7 cellular contexts compared by ENCODE assay signal in the genomic region with DNA sequence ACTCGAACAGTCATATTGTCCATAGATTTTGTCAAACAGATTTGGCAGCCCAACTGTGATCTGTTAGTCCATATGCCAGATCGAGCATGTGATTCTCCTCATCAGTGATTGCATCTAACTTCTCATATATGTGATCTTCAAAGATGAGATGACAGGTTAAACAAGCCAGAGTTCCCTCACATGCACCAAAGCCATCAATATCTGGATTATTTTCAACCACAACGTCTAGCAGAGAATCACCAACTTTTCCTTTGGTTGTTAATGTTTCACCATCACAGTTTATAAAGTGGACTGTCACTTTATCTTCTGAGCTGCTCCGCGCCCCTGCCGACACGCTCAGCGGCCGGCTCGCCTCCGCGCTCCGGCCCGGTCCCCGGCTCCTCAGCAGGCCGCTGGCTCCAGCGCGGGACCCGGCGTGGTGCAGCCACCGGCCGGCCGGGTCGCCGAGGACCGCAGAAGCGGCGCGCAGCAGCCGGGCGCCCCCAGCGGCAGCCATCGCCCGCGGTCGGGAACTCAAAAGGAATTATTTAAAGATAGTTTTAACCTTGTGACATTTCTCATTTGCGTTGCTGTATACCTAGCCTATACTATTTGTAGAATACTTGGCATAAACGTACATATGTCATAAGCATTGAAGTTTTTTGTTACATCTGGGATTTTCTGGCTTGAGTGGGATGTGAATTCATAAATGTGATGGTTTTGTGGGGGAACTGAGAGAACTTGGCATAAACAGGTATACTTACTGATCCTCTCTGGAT. TPM values are rescaled to one million over a fixed set of nuclear protein-coding genes. Genes with fewer than 3 reads are reported as not detected.
DNase-seq lines count a peak whose midpoint lies in the region; ATAC-seq and TF ChIP-seq lines count a peak whose summit lies in the region.

No MANE protein-coding gene starts in this region.

- H3K9me3 ChIP-seq in GM23248 (ENCODE audit: low read depth) = no peaks in the 10 kb centered on the region
- peaks cover 45% of the 10 kb centered on the region for H3K9me3 ChIP-seq in endodermal cell (ENCODE audit: control insufficient read depth, low read length)
- H3K9me3 ChIP-seq in transverse colon = no peaks in the 10 kb centered on the region

- no peaks in the 10 kb centered on the region; the same call in 1 of the 2 replicates for H4K20me1 ChIP-seq in GM23248 (ENCODE audit: insufficient read depth)

- no peak overlapping the region for H3K4me3 Mint-ChIP-seq in activated B cell treated with CpG ODN at 0.5 μM for 24 hours
- H3K4me3 Mint-ChIP-seq in endodermal cell = no peak overlapping the region

- H3K27ac ChIP-seq in GM23248 (peak overlapping the region; percentile 34), endodermal cell (ENCODE audit: low read depth, low read length) (no peak overlapping the region), transverse colon (peak overlapping the region in 2 of 4 donors; percentile 3 to 5)

- peak; percentile 70 for DNase-seq in GM23248
- DNase-seq in activated B cell treated with CpG ODN at 0.5 μM for 24 hours = peak; percentile 45
- peak; percentile 72 for DNase-seq in endodermal cell
- peak; percentile 55 for DNase-seq in myocyte (ENCODE audit: low read depth)
- peak; percentile 44 for DNase-seq in transverse colon
- no peak for DNase-seq in NCI-H1694 (lab: John Stamatoyannopoulos, UW)

- no peak for TF ChIP-seq POLR2A in transverse colon (IDR thresholded peaks at IDR 0.05)

- peak overlapping the region; percentile 87 for H3K4me2 ChIP-seq in GM23248 (ENCODE audit: unreplicated experiment)

- CTCF ChIA-PET in activated B cell treated with CpG ODN at 0.5 μM for 24 hours (lab: Charles Lee) = interaction anchor here (1.1 to 3.7 kb wide), 3 partner anchors 16 to 163 kb away, joined by 3 to 14 read pairs (median 4); no protein-coding TSS in a partner anchor

- H3K27me3 Mint-ChIP-seq in activated B cell treated with CpG ODN at 0.5 μM for 24 hours (no peaks in the 10 kb centered on the region), endodermal cell (ENCODE audit: insufficient read depth) (no peaks in the 10 kb centered on the region)

- no peak for TF ChIP-seq CTCF in activated B cell treated with CpG ODN at 0.5 μM for 24 hours (IDR thresholded peaks at IDR 0.05)
- TF ChIP-seq CTCF in endodermal cell (conservative IDR thresholded peaks at IDR 0.05) = peak; percentile 71
- TF ChIP-seq CTCF in transverse colon (IDR thresholded peaks at IDR 0.05) = peak; percentile 28 to 66 (median 49)

- intact Hi-C loops in activated B cell treated with CpG ODN at 0.5 μM for 24 hours (cut with micrococcal nuclease) = no loop called here
- intact Hi-C loops in transverse colon (cut with DNase I; ENCODE audit: low total_unique reads) = loop anchor here (10.0 kb wide), 1 partner anchor 851 kb away; no protein-coding TSS in a partner anchor

- no peaks in the 10 kb centered on the region for H3K27me3 ChIP-seq in GM23248 (replicated peaks; ENCODE audit: insufficient read depth)
- H3K27me3 ChIP-seq in endodermal cell (ENCODE audit: control insufficient read depth, insufficient read depth, low read length, poor library complexity, severe bottlenecking) = no peaks in the 10 kb centered on the region
- no peaks in the 10 kb centered on the region for H3K27me3 ChIP-seq in transverse colon

- H3K27ac Mint-ChIP-seq in activated B cell treated with CpG ODN at 0.5 μM for 24 hours (no peak overlapping the region), endodermal cell (no peak overlapping the region)

- TF ChIP-seq EP300 in transverse colon (IDR thresholded peaks at IDR 0.05; ENCODE audit: low read depth) = no peak

- POLR2A ChIA-PET in activated B cell treated with CpG ODN at 0.5 μM for 24 hours (lab: Charles Lee) = no interaction called here

- peaks cover 39% of the 10 kb centered on the region for H3F3A ChIP-seq in GM23248 (ENCODE audit: insufficient read depth)

- H2AFZ ChIP-seq in GM23248 = peak overlapping the region; percentile 45

- H3K4me3 ChIP-seq in GM23248 (0 out of 2 replicates have a peak overlapping the region, but pooled peaks have one; percentile 19), endodermal cell (ENCODE audit: low read length) (no peak overlapping the region), transverse colon (no peak overlapping the region)

- in situ Hi-C loops in GM23248 (cut with MboI) (no loop called here), transverse colon (cut with MboI; ENCODE audit: low pct_ligation_motif_present in 1 of 4, low pct_unique_long_range_greater_than_20kb in 1 of 4, low sequenced_read_pairs in 3 of 4) (loop anchor here in 1 of 4 donors (25.0 kb wide), 1 partner anchor 164 kb away; a partner anchor contains a TSS)

- peak; percentile 89 for ATAC-seq in activated B cell treated with CpG ODN at 0.5 μM for 24 hours (ENCODE audit: low read depth)
- no peak for ATAC-seq in GM19397 (IDR thresholded peaks at IDR 0.05; ENCODE audit: unreplicated experiment)

- H3K9me3 Mint-ChIP-seq in activated B cell treated with CpG ODN at 0.5 μM for 24 hours (peaks cover 2% of the 10 kb centered on the region), endodermal cell (peaks cover 28% of the 10 kb centered on the region)

- peaks cover 29% of the 10 kb centered on the region for H3K4me1 ChIP-seq in GM23248 (ENCODE audit: insufficient read depth)
- no peaks in the 10 kb centered on the region for H3K4me1 ChIP-seq in endodermal cell (ENCODE audit: control insufficient read depth, insufficient read depth, low read length)
- H3K4me1 ChIP-seq in transverse colon = peaks cover 0 to 10% (median 3%) of the 10 kb centered on the region in 4 donors

- H3K36me3 ChIP-seq in GM23248 (ENCODE audit: low read depth) (peaks cover 37% of the 10 kb centered on the region), endodermal cell (ENCODE audit: control insufficient read depth, insufficient read depth, low read length) (peaks cover 74% of the 10 kb centered on the region), transverse colon (peaks cover 0 to 45% (median 13%) of the 10 kb centered on the region in 4 donors)

- H3K79me2 ChIP-seq in GM23248 (ENCODE audit: insufficient read depth) = peaks cover 37% of the 10 kb centered on the region

- WGBS in GM23248 (ENCODE audit: low coverage in 1 of 2, low lambda C conversion rate in 2 of 2, missing lambda C conversion rate in 2 of 2), 2 experiments = 6% methylated on average over 37 to 38 of the region's 38 CpGs
- WGBS in endodermal cell (ENCODE audit: insufficient coverage in 1 of 2, insufficient read length in 1 of 2), 2 experiments = 84 to 96% methylated on average over 25 to 38 of the region's 38 CpGs
- 44 to 50% methylated on average over 4 to 38 of the region's 38 CpGs for WGBS in transverse colon (ENCODE audit: low coverage in 1 of 2), 2 donors

- H3K36me3 Mint-ChIP-seq in activated B cell treated with CpG ODN at 0.5 μM for 24 hours (ENCODE audit: low read depth) (peaks cover 63% of the 10 kb centered on the region), endodermal cell (ENCODE audit: low read depth) (peaks cover 87% of the 10 kb centered on the region)

- H3K9me2 ChIP-seq in GM23248 (ENCODE audit: insufficient read depth) = no peaks in the 10 kb centered on the region

- H3K4me1 Mint-ChIP-seq in activated B cell treated with CpG ODN at 0.5 μM for 24 hours (peaks cover 13% of the 10 kb centered on the region), endodermal cell (peaks cover 3% of the 10 kb centered on the region)

- peak overlapping the region; percentile 40; the same call in 1 of the 2 replicates for H3K9ac ChIP-seq in GM23248
- H3K9ac ChIP-seq in endodermal cell (ENCODE audit: extremely low read depth, low read length, poor library complexity, severe bottlenecking) = no peak overlapping the region

RNA-seq across cellular contexts. Expression of a gene that starts 40.1 kb away (rescaled TPM):
- 100 and 123 TPM in 2 replicates for total RNA-seq in GM23248 (2014; rRNA removed; shearing (Covaris generic))
- polyA plus RNA-seq in GM23248 (2016; fragmentation: Nextera tagmentation; extraction: Ambion mirVana) = 279 and 290 TPM in 2 replicates
- total RNA-seq in activated B cell treated with CpG ODN at 0.5 μM for 24 hours = 62.7 and 65.9 TPM in 2 replicates
- 100 to 1,000 TPM; 194 to 213 TPM for total RNA-seq in endodermal cell
- 214 TPM for polyA plus RNA-seq in endodermal cell (2013, experiment 1 of 2)
- 205 TPM for polyA plus RNA-seq in endodermal cell (2013, experiment 2 of 2)
- total RNA-seq in myocyte = 225 and 238 TPM in 2 replicates
- polyA plus RNA-seq in myocyte (2012) = 409 TPM
- total RNA-seq in transverse colon = 100 to 1,000 TPM in 3 of 4 donors, 10 to 100 TPM in 1; 80.8 to 178 (median 120) TPM
